ENCODE assay signal across 18 cellular contexts in the genomic region with DNA sequence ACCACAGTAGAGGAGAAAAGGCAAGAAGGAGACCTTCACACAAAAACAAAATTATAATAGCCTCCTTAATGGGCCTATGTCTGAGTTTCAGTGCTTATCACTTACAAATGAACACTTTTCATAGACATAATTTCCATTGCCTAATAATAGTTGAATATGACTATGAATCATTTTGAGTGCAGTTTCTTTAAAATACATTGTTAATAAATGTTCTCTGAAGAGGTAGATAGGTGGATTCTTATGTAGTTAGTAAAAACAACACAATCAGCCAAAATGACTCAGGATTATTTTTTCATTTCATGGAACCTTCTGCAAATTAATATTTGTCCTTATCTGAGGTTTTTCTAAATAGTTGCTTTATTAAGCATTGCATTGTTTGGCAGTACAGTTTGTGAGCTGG.
"Had no signal": no experiment of that assay in that cellular context is flagged by ENCODE, and none has a peak within 500 bp of the region (broad histone marks: within the 10 kb centered on the region; RNA-seq: fewer than 3 reads in every experiment).

No MANE protein-coding gene starts in this region.

- H3K4me3 ChIP-seq: lung, mucosa of descending colon, psoas muscle, transverse colon had no signal

- DNase-seq: activated CD4-positive, alpha-beta T cell treated with anti-CD3 and anti-CD28 coated beads, Interleukin-2, amount 10 ng/mL, durations not matched to agents 7 days and 5 days; activated CD4-positive, CD25-positive, alpha-beta regulatory T cell; activated CD8-positive, alpha-beta memory T cell treated with anti-CD3 and anti-CD28 coated beads for 24 hours; activated naive CD4-positive, alpha-beta T cell treated with anti-CD3 and anti-CD28 coated beads, Interleukin-2, amount 50 U/mL, for 16 hours; amniotic stem cell; brain microvascular endothelial cell; hippocampal formation; left cardiac atrium; mucosa of descending colon; natural killer cell; nucleus accumbens; psoas muscle; stimulated activated CD4-positive, alpha-beta T cell treated with anti-CD3 and anti-CD28 coated beads, Interleukin-12 subunit alpha, Interleukin-12 subunit beta, amount 100 ng/mL, for 4 hours; stimulated activated naive CD4-positive, alpha-beta T cell; substantia nigra; transverse colon had no signal

- H3K4me1 ChIP-seq: psoas muscle, transverse colon had no signal

- H3K27ac ChIP-seq: brain microvascular endothelial cell, psoas muscle, transverse colon had no signal

- H3K9me3 ChIP-seq: mucosa of descending colon, psoas muscle, transverse colon had no signal

- ATAC-seq: mucosa of descending colon, natural killer cell, psoas muscle, sciatic nerve had no signal

- H3K36me3 ChIP-seq: brain microvascular endothelial cell, transverse colon had no signal

- H3K27me3 ChIP-seq: brain microvascular endothelial cell, transverse colon had no signal
